18 cellular contexts compared by ENCODE assay signal in the genomic region with DNA sequence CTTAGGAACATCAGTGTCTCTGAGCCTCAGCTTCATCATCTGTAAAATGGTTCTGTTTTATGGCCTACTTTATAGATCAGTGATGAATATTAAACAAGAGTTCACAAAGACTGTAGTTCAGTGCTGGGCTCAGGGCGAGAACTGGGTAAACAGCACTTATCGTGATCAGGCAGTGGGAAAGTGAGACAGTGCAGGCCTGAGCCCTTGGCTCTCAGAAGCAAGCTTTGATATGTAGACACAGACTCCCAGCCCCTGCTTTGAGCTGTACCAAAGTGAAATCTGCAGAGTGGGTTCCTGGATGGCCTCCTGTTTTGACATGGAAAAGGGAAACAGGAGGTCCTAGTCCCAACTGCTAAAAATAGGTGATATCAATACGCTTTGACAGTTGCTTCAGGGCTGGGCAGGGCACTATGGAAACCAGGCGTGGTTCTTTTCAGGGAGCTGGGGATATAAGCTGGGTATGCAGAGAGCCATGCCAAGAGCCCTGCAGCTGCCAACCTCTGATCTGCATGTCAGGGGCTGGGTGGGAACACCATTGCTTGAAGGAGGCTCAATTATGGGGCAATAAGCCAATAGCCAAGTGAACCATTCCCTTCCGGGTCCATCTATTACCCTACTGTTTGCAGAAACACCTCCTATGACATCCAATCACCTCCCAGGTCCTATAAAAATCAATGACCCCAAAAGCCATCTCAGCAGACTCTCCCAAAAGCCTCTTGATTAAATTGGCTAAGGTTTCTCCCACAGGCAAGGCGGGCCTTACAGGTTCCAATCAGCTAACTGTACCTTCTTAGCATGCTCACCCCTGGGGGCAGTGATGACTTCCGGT. TPM values are rescaled to one million over a fixed set of nuclear protein-coding genes. Genes with fewer than 3 reads are reported as not detected.
DNase-seq lines count a peak whose midpoint lies in the region; ATAC-seq and TF ChIP-seq lines count a peak whose summit lies in the region.
"Had no signal": no experiment of that assay in that cellular context is flagged by ENCODE, and none has a peak within 500 bp of the region (broad histone marks: within the 10 kb centered on the region; RNA-seq: fewer than 3 reads in every experiment).

No MANE protein-coding gene starts in this region.

- H3K4me1 ChIP-seq in osteoblast (ENCODE audit: insufficient read depth, low read length), result no peaks in the 10 kb centered on the region
- H3K4me1 ChIP-seq: uterus had no signal

- no peak for TF ChIP-seq CTCF in osteoblast (IDR thresholded peaks at IDR 0.05; ENCODE audit: extremely low read depth, low read depth, low read length)

- H3K9me3 ChIP-seq in osteoblast (ENCODE audit: low read depth, low read length), result no peaks in the 10 kb centered on the region
- H3K9me3 ChIP-seq: esophagus squamous epithelium, uterus had no signal

- H3K27ac ChIP-seq in osteoblast (ENCODE audit: low read depth, low read length), result no peak overlapping the region
- H3K27ac ChIP-seq: esophagus squamous epithelium, uterus had no signal

- H2AFZ ChIP-seq in osteoblast (ENCODE audit: low read length), result no peak overlapping the region

- DNase-seq in DMS 273 treated with DMSO at 0.1 percent for 48 hours (lab: John Stamatoyannopoulos, UW) (peak; percentile 48), NCI-H2171 (lab: John Stamatoyannopoulos, UW) (peak; percentile 17), left cardiac atrium (peak; percentile 39), myocyte (ENCODE audit: low read depth) (peak; percentile 79), HK-2 (ENCODE audit: unreplicated experiment) (no peak), hippocampal formation (lab: John Stamatoyannopoulos, UW) (no peak), osteoblast (ENCODE audit: insufficient read length, low spot score, missing footprints) (no peak)
- DNase-seq: activated CD4-positive, alpha-beta T cell treated with anti-CD3 and anti-CD28 coated beads for 36 hours; activated CD8-positive, alpha-beta memory T cell treated with anti-CD3 and anti-CD28 coated beads, Interleukin-2, amount 50 U/mL, for 48 hours; activated gamma-delta T cell treated with Interleukin-2 at 50 U/mL for 16 hours; effector CD8-positive, alpha-beta T cell; esophagus squamous epithelium; NCI-H187 treated with DMSO at 0.1 percent for 48 hours; NCI-H82; uterus had no signal

- intact Hi-C loops in left cardiac atrium (cut with DNase I), result no loop called here

- peaks cover 3% of the 10 kb centered on the region for H3K27me3 ChIP-seq in osteoblast (ENCODE audit: insufficient read depth, low read length)
- H3K27me3 ChIP-seq: uterus had no signal

- H3K4me2 ChIP-seq in osteoblast (ENCODE audit: insufficient read depth, low read length), result no peak overlapping the region

- no peaks in the 10 kb centered on the region for H3K79me2 ChIP-seq in osteoblast (ENCODE audit: insufficient read depth, low read length)

- H3K4me3 ChIP-seq in osteoblast (ENCODE audit: insufficient read depth, low read length), result no peak overlapping the region
- H3K4me3 ChIP-seq: esophagus squamous epithelium, uterus had no signal

- no peaks in the 10 kb centered on the region for H3K36me3 ChIP-seq in osteoblast (ENCODE audit: insufficient read depth, low read length)
- H3K36me3 ChIP-seq: esophagus squamous epithelium, uterus had no signal

- no peaks in the 10 kb centered on the region for H4K20me1 ChIP-seq in osteoblast (ENCODE audit: insufficient read depth, low read length)

- ATAC-seq in left cardiac atrium (peak; percentile 23 to 45), HG03108 (IDR thresholded peaks at IDR 0.05; ENCODE audit: unreplicated experiment) (no peak)
- ATAC-seq: activated CD4-positive, alpha-beta T cell treated with anti-CD3 and anti-CD28 coated beads for 36 hours; Panc1; sciatic nerve had no signal

RNA-seq across cellular contexts. Expression of a gene that starts 45.9 kb away (rescaled TPM):
- total RNA-seq in left cardiac atrium (10 to 100 TPM; 19.4 to 21.6 TPM), myocyte (0.10 and 0.70 TPM in 2 replicates), osteoblast (2.1 and 2.2 TPM in 2 replicates)
- polyA plus RNA-seq in myocyte (2012), result 0.26 TPM

Comparison
In these comparisons a context has a peak if more than half of its experiments do, and no peak if none do; other contexts are left out.
1. DNase-seq: peak in DMS 273 treated with DMSO at 0.1 percent for 48 hours (single experiment), NCI-H2171 (single experiment), left cardiac atrium (single experiment) and myocyte (single experiment); none in HK-2 (single experiment), hippocampal formation (0 of 2) and osteoblast (single experiment).